Comparison of ENCODE assay signal across 10 cellular contexts in the genomic region with DNA sequence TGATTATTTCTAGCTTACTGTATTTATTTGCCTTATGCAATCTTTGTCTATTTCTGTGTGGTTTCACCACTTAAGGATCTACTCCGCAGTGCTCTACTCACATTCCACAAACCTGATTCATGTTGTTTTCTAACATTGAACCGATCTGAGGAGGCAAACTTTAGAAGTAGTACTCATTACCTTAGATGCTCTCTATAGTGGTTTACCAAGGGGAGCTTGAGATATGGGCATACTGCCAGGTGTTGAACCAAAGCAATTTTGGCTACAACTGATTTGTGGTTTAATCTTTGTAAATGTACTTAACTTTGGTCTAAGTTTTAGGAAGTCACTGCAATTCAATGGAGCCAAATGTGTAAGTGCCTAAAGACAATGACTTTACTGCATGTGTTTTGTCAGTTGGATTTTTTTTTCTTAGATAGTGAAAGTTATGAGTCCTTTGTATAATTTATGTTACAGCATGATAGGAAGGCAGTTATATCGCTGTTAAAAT. TPM values are rescaled to one million over a fixed set of nuclear protein-coding genes. Genes with fewer than 3 reads are reported as not detected.
DNase-seq lines count a peak whose midpoint lies in the region; ATAC-seq and TF ChIP-seq lines count a peak whose summit lies in the region.
"Had no signal": no experiment of that assay in that cellular context is flagged by ENCODE, and none has a peak within 500 bp of the region (broad histone marks: within the 10 kb centered on the region; RNA-seq: fewer than 3 reads in every experiment).

No MANE protein-coding gene starts in this region.

- H3K27ac ChIP-seq in transverse colon: no peak overlapping the region

- no peaks in the 10 kb centered on the region for H3K9me3 ChIP-seq in transverse colon

- TF ChIP-seq CTCF in brain (conservative IDR thresholded peaks at IDR 0.05) (no peak), omental fat pad (IDR thresholded peaks at IDR 0.05) (no peak), transverse colon (IDR thresholded peaks at IDR 0.05) (no peak)

- no peaks in the 10 kb centered on the region for H3K36me3 ChIP-seq in transverse colon

- intact Hi-C loops in transverse colon (cut with DNase I; ENCODE audit: low total_unique reads): no loop called here

- WGBS in transverse colon (ENCODE audit: low coverage in 1 of 2), 2 donors: 31 to 32% methylated on average over 3 of the region's 3 CpGs

- H3K4me3 ChIP-seq in transverse colon: no peak overlapping the region

- no peak for TF ChIP-seq POLR2A in transverse colon (IDR thresholded peaks at IDR 0.05)

- TF ChIP-seq EP300 in transverse colon (IDR thresholded peaks at IDR 0.05; ENCODE audit: low read depth): no peak

- H3K36me3 Mint-ChIP-seq in brain: peaks cover 27% of the 10 kb centered on the region
- H3K36me3 Mint-ChIP-seq: activated naive CD8-positive, alpha-beta T cell treated with anti-CD3 and anti-CD28 coated beads for 36 hours; T-cell had no signal

- no peaks in the 10 kb centered on the region for H3K27me3 ChIP-seq in transverse colon

- H3K27ac Mint-ChIP-seq in brain: peak overlapping the region; percentile 5 to 60 (median 23)
- H3K27ac Mint-ChIP-seq: activated naive CD8-positive, alpha-beta T cell treated with anti-CD3 and anti-CD28 coated beads for 36 hours; T-cell had no signal

- peaks cover 85% of the 10 kb centered on the region for H3K4me1 Mint-ChIP-seq in brain
- H3K4me1 Mint-ChIP-seq: activated naive CD8-positive, alpha-beta T cell treated with anti-CD3 and anti-CD28 coated beads for 36 hours; T-cell had no signal

- DNase-seq in ELR (ENCODE audit: low read depth) (peak; percentile 85), MV-4-11 (lab: John Stamatoyannopoulos, UW) (peak; percentile 48), omental fat pad (ENCODE audit: low spot score) (no peak), transverse colon (no peak), UCSD-AML1 (lab: John Stamatoyannopoulos, UW; ENCODE audit: unreplicated experiment) (no peak)
- DNase-seq in stimulated activated naive CD4-positive, alpha-beta T cell (lab: John Stamatoyannopoulos, UW): no peak
- DNase-seq: activated naive CD8-positive, alpha-beta T cell treated with anti-CD3 and anti-CD28 coated beads for 36 hours; T-cell had no signal

- peaks cover 0 to 7% (median 2%) of the 10 kb centered on the region in 4 donors for H3K4me1 ChIP-seq in transverse colon

- H3K9me3 Mint-ChIP-seq in brain: no peaks in the 10 kb centered on the region
- H3K9me3 Mint-ChIP-seq: activated naive CD8-positive, alpha-beta T cell treated with anti-CD3 and anti-CD28 coated beads for 36 hours; T-cell had no signal

- in situ Hi-C loops in transverse colon (cut with MboI; ENCODE audit: low pct_ligation_motif_present in 1 of 4, low pct_unique_long_range_greater_than_20kb in 1 of 4, low sequenced_read_pairs in 3 of 4): no loop called here

- H3K4me3 Mint-ChIP-seq in brain: peak overlapping the region in 2 of 5 experiments; percentile 10 to 40
- H3K4me3 Mint-ChIP-seq: activated naive CD8-positive, alpha-beta T cell treated with anti-CD3 and anti-CD28 coated beads for 36 hours; T-cell had no signal

- ATAC-seq in omental fat pad (ENCODE audit: low FRiP score): peak; percentile 93
- no peak for ATAC-seq in GM19328 (IDR thresholded peaks at IDR 0.05; ENCODE audit: unreplicated experiment)
- ATAC-seq: T-cell had no signal

- no peaks in the 10 kb centered on the region for H3K27me3 Mint-ChIP-seq in brain
- H3K27me3 Mint-ChIP-seq: T-cell had no signal

RNA-seq across cellular contexts. Expression of gene MAP2, which starts 50.1 kb away (rescaled TPM):
- polyA plus RNA-seq in brain (ENCODE audit: insufficient read depth, low read depth, low replicate concordance): 95.4 TPM
- 10 to 100 TPM; 18.9 to 36.4 (median 25.3) TPM for total RNA-seq in omental fat pad
- total RNA-seq in transverse colon: 1 to 10 TPM; 2.0 to 6.4 (median 2.7) TPM

Comparison
In these comparisons a context has a peak if more than half of its experiments do, and no peak if none do; other contexts are left out.
1. DNase-seq: peak in ELR (single experiment) and MV-4-11 (single experiment); none in omental fat pad (single experiment), stimulated activated naive CD4-positive, alpha-beta T cell (0 of 6), transverse colon (single experiment) and UCSD-AML1 (single experiment).